In the genomic region with DNA sequence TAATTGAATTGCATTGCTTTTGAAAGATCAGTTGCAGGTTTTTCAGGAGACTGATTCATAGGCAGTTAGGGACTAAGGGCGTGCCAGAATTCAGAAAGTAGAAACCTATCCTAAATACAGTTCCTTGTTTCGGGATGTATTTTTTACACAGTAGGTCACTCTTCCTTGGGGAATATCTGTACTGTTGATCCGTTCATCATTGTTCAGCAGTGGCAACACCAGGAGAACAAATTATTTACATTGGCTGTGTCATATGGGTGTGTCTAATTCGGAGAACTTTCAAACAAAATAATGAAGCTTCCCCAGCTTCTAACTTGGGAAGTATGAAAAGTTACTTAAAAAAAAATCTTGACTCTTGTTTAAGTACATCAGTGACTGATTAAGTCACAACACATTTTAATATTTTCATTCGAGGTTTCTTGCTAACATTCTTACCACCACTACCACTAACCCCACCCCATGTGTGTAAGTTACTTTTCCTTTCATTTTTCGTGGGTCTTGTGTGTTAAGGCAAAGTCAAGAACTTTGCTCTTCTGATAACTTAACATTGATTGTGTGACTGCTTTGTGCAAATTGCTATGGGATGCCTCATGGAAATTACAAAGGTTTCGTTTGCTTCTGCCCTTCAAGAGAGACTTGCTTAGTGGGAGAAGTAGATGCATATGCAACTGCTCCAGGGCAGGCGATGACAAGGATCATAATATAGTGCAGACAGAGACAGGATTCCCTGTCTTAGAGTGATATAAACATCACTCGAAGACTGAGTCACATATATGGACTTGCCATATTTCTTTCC, we compare ENCODE assay signal across 8 cellular contexts. TPM values are rescaled to one million over a fixed set of nuclear protein-coding genes. Genes with fewer than 3 reads are reported as not detected.
DNase-seq lines count a peak whose midpoint lies in the region; ATAC-seq and TF ChIP-seq lines count a peak whose summit lies in the region.

No MANE protein-coding gene starts in this region.

- H2AFZ ChIP-seq in mammary epithelial cell (ENCODE audit: low read depth, low read length): peak overlapping the region; percentile 72

- POLR2A ChIA-PET in GM10248 (lab: Yijun Ruan, JAX): no interaction called here

- peak overlapping the region; percentile 23 to 56 (median 53) for H3K4me3 ChIP-seq in mammary epithelial cell (replicated peaks in 1 of 3; ENCODE audit: insufficient read depth in 1 of 3, low read depth in 2 of 3, low read length in 3 of 3)

- WGBS in mammary epithelial cell (ENCODE audit: low coverage, missing lambda C conversion rate): 39% methylated on average over 9 of the region's 9 CpGs

- no TSS peak for BruUV-seq in mammary epithelial cell (replicated peaks; lab: Mats Ljungman, UMichigan)

- intact Hi-C loops in mammary epithelial cell (cut with micrococcal nuclease): loop anchor here (1.0 to 10.0 kb wide), 11 partner anchors 81 to 535 kb away; a partner anchor contains a TSS

- H3K9ac ChIP-seq in mammary epithelial cell (ENCODE audit: insufficient read depth, low read length): peak overlapping the region; percentile 63

- H3K4me1 ChIP-seq in mammary epithelial cell (ENCODE audit: insufficient read depth, low read length): peaks cover 24% of the 10 kb centered on the region

- peak overlapping the region; percentile 54 for H3K27ac ChIP-seq in mammary epithelial cell (ENCODE audit: insufficient read depth, low read depth, low read length)

- H3K27me3 ChIP-seq in mammary epithelial cell (ENCODE audit: insufficient read depth, low read length): no peaks in the 10 kb centered on the region

- H4K20me1 ChIP-seq in mammary epithelial cell (ENCODE audit: insufficient read depth, low read length): no peaks in the 10 kb centered on the region

- H3K36me3 ChIP-seq in mammary epithelial cell (ENCODE audit: insufficient read depth, low read length): no peaks in the 10 kb centered on the region

- TF ChIP-seq CTCF in mammary epithelial cell (conservative IDR thresholded peaks at IDR 0.05 in 1 of 2, IDR thresholded peaks at IDR 0.05 in 1 of 2; ENCODE audit: extremely low read depth in 1 of 2, insufficient read depth in 1 of 2, low read depth in 1 of 2, low read length in 2 of 2) (no peak), GM10248 (IDR thresholded peaks at IDR 0.05; ENCODE audit: control extremely low read depth, extremely low read depth, low read depth, missing control alignments) (no peak)

- peak; percentile 58 for ATAC-seq in GM21423 (IDR thresholded peaks at IDR 0.05; ENCODE audit: unreplicated experiment)

- dilution Hi-C loops in mammary epithelial cell (cut with HindIII; ENCODE audit: low sequenced_read_pairs): no loop called here

- CTCF ChIA-PET in mammary epithelial cell (lab: Charles Lee; ENCODE audit: low non-redundant PET) (interaction anchor here (0.7 kb wide), 1 partner anchor 81 kb away, joined by 3 read pairs; no protein-coding TSS in a partner anchor), GM10248 (lab: Yijun Ruan, JAX) (interaction anchor here (1.1 to 3.1 kb wide), 10 partner anchors 9 to 455 kb away, joined by 3 to 32 read pairs (median 4); a partner anchor contains a TSS)

- DNase-seq in ELR (ENCODE audit: low read depth) (peak; percentile 72), LHCN-M2 (ENCODE audit: low read depth) (peak; percentile 52), mammary epithelial cell (peak; percentile 54), lung microvascular endothelial cell (ENCODE audit: low read depth in 2 of 2) (peak; percentile 11 to 61), GM10248 (ENCODE audit: extremely low spot score) (no peak), D341Med (ENCODE audit: low spot score) (no peak), NCI-H128 (lab: John Stamatoyannopoulos, UW; ENCODE audit: unreplicated experiment) (no peak)

- H3K9me3 ChIP-seq in mammary epithelial cell (replicated peaks; ENCODE audit: insufficient read depth, low read length): no peaks in the 10 kb centered on the region

- in situ Hi-C loops in mammary epithelial cell (cut with MboI; ENCODE audit: low sequenced_read_pairs in 2 of 2): loop anchor here (10.0 to 25.0 kb wide), 2 partner anchors 77 to 175 kb away; no protein-coding TSS in a partner anchor

- no peaks in the 10 kb centered on the region for H3K79me2 ChIP-seq in mammary epithelial cell (ENCODE audit: insufficient read depth, low read length)

- peak overlapping the region; percentile 80 for H3K4me2 ChIP-seq in mammary epithelial cell (ENCODE audit: insufficient read depth, low read depth, low read length)

RNA-seq across cellular contexts. Expression of a gene that starts 43.8 kb away (rescaled TPM):
- 65.5 and 67.5 TPM in 2 replicates for total RNA-seq in LHCN-M2 (2014; rRNA removed)
- polyA plus RNA-seq in LHCN-M2 (2012): 90.5 TPM
- total RNA-seq in mammary epithelial cell: 10 to 100 TPM; 14.3 to 47.9 TPM
- 40.1 TPM for polyA plus RNA-seq in mammary epithelial cell
- polyA minus RNA-seq in mammary epithelial cell: 14.2 TPM
- 9.3 and 12.4 TPM in 2 replicates for total RNA-seq in lung microvascular endothelial cell

Comparison
In these comparisons a context has a peak if more than half of its experiments do, and no peak if none do; other contexts are left out.
1. DNase-seq: peak in ELR (single experiment), LHCN-M2 (single experiment), mammary epithelial cell (single experiment) and lung microvascular endothelial cell (2 of 2); none in GM10248 (single experiment), D341Med (single experiment) and NCI-H128 (single experiment).